Comparison of ENCODE assay signal across 16 cellular contexts in genomic region chrX:140425712-140426395, GRCh38.
DNase-seq lines count a peak whose midpoint lies in the region; FAIRE-seq and TF ChIP-seq lines count a peak whose summit lies in the region.
"Had no signal": no experiment of that assay in that cellular context is flagged by ENCODE, and none has a peak within 500 bp of the region (broad histone marks: within the 10 kb centered on the region; RNA-seq: fewer than 3 reads in every experiment).

No MANE protein-coding gene starts in this region.

- peaks cover 0 to 11% of the 10 kb centered on the region in 2 donors for H3K27me3 ChIP-seq in breast epithelium
- H3K27me3 ChIP-seq in mesendoderm (ENCODE audit: insufficient read depth, low read length, poor library complexity), result no peaks in the 10 kb centered on the region
- no peaks in the 10 kb centered on the region for H3K27me3 ChIP-seq in prostate gland (replicated peaks; ENCODE audit: insufficient read depth)

- H3K27ac ChIP-seq in breast epithelium (no peak overlapping the region), mesendoderm (ENCODE audit: low read depth, low read length) (no peak overlapping the region), prostate gland (no peak overlapping the region)
- H3K27ac ChIP-seq: BLaER1, GM23248 had no signal

- no CpG with 5 or more reads among the region's 4 CpGs for WGBS in mesendoderm (ENCODE audit: extremely low coverage, insufficient coverage, low lambda C conversion rate)
- 52% methylated on average over 4 of the region's 4 CpGs for WGBS in prostate gland

- H3K9ac ChIP-seq in mesendoderm (ENCODE audit: low read length), result no peak overlapping the region
- H3K9ac ChIP-seq: BLaER1, GM23248 had no signal

- H2BK5ac ChIP-seq in mesendoderm (ENCODE audit: low read length), result no peak overlapping the region

- no peak overlapping the region for H3K4ac ChIP-seq in mesendoderm (ENCODE audit: low read depth, low read length)

- no peak overlapping the region for H3K56ac ChIP-seq in mesendoderm (ENCODE audit: low read length)

- H3K4me1 ChIP-seq in breast epithelium (no peaks in the 10 kb centered on the region), mesendoderm (ENCODE audit: control insufficient read depth, low read depth, low read length) (no peaks in the 10 kb centered on the region), prostate gland (replicated peaks) (no peaks in the 10 kb centered on the region)
- H3K4me1 ChIP-seq: BLaER1 had no signal

- no peak overlapping the region for H3K18ac ChIP-seq in mesendoderm (ENCODE audit: low read length)

- no peak overlapping the region for H3K4me2 ChIP-seq in mesendoderm (ENCODE audit: low read length)
- H3K4me2 ChIP-seq: BLaER1 had no signal

- POLR2A ChIA-PET in MCF 10A (lab: Yijun Ruan, JAX), result no interaction called here

- H4K5ac ChIP-seq in mesendoderm (ENCODE audit: low read length), result no peak overlapping the region

- TF ChIP-seq POLR2A in breast epithelium (IDR thresholded peaks at IDR 0.05) (no peak), prostate gland (IDR thresholded peaks at IDR 0.05) (no peak)

- H3K79me1 ChIP-seq in mesendoderm (ENCODE audit: low read length), result no peaks in the 10 kb centered on the region

- CTCF ChIA-PET in MCF 10A (lab: Yijun Ruan, JAX), result no interaction called here

- TF ChIP-seq CTCF in MCF 10A (IDR thresholded peaks at IDR 0.05; ENCODE audit: unreplicated experiment) (no peak), breast epithelium (IDR thresholded peaks at IDR 0.05) (no peak), astrocyte of the spinal cord (IDR thresholded peaks at IDR 0.05; ENCODE audit: low read depth, low read length) (no peak), prostate gland (IDR thresholded peaks at IDR 0.05) (no peak)

- H2BK15ac ChIP-seq in mesendoderm (replicated peaks; ENCODE audit: low read depth), result no peak overlapping the region

- no peak overlapping the region for H3K27ac Mint-ChIP-seq in MCF 10A (ENCODE audit: low read depth, unreplicated experiment)
- H3K27ac Mint-ChIP-seq: CD4-positive, CD25-positive, alpha-beta regulatory T cell; H9 had no signal

- intact Hi-C loops in MCF 10A (cut with micrococcal nuclease) (no loop called here), breast epithelium (cut with DNase I; ENCODE audit: low total_unique reads) (no loop called here), prostate gland (cut with DNase I) (no loop called here)

- no peaks in the 10 kb centered on the region for H3K36me3 Mint-ChIP-seq in MCF 10A (ENCODE audit: insufficient read depth, unreplicated experiment)
- H3K36me3 Mint-ChIP-seq: CD4-positive, CD25-positive, alpha-beta regulatory T cell had no signal

- BruUV-seq in MCF 10A (replicated peaks; lab: Mats Ljungman, UMichigan), result no TSS peak

- no peaks in the 10 kb centered on the region for H3K9me3 ChIP-seq in breast epithelium
- H3K9me3 ChIP-seq in prostate gland, result no peaks in the 10 kb centered on the region

- H3K36me3 ChIP-seq in breast epithelium (no peaks in the 10 kb centered on the region), mesendoderm (ENCODE audit: control insufficient read depth, insufficient read depth, low read length) (no peaks in the 10 kb centered on the region), prostate gland (no peaks in the 10 kb centered on the region)
- H3K36me3 ChIP-seq: BLaER1 had no signal

- no peak overlapping the region for H2AK5ac ChIP-seq in mesendoderm (ENCODE audit: low read length)

- no peak overlapping the region for H3K23ac ChIP-seq in mesendoderm (ENCODE audit: low read length)

- no peak overlapping the region for H4K8ac ChIP-seq in mesendoderm (ENCODE audit: low read depth, low read length)

- H3K4me3 ChIP-seq in breast epithelium (no peak overlapping the region), astrocyte of the spinal cord (ENCODE audit: low read depth, low read length) (no peak overlapping the region), mesendoderm (ENCODE audit: low read length) (no peak overlapping the region), prostate gland (no peak overlapping the region)
- H3K4me3 ChIP-seq: BLaER1, GM12878, GM23248 had no signal

- peaks cover 3% of the 10 kb centered on the region for H3K4me1 Mint-ChIP-seq in MCF 10A (ENCODE audit: insufficient read depth, unreplicated experiment)
- H3K4me1 Mint-ChIP-seq: CD4-positive, CD25-positive, alpha-beta regulatory T cell; H9 had no signal

- no peaks in the 10 kb centered on the region for H3K79me2 ChIP-seq in mesendoderm (ENCODE audit: control insufficient read depth, insufficient read depth, low read length)

- no peaks in the 10 kb centered on the region for H3K9me3 Mint-ChIP-seq in MCF 10A (ENCODE audit: unreplicated experiment)
- H3K9me3 Mint-ChIP-seq: H9 had no signal

- DNase-seq in MCF 10A (ENCODE audit: unreplicated experiment) (peak; percentile 30), breast epithelium (ENCODE audit: low spot score in 2 of 2) (no peak), astrocyte of the spinal cord (ENCODE audit: low read depth, low spot score) (peak; percentile 25), mesendoderm (peak; percentile 61), urothelium cell line (ENCODE audit: low spot score) (peak; percentile 1), prostate gland (ENCODE audit: low spot score) (no peak), kidney tubule cell (ENCODE audit: low spot score) (no peak), NCI-H1092 (lab: John Stamatoyannopoulos, UW) (no peak)
- DNase-seq: 8988T; AML-193; CD4-positive, CD25-positive, alpha-beta regulatory T cell; DMS79; GM23248; H9 had no signal

- in situ Hi-C loops in astrocyte of the spinal cord (cut with HindIII; ENCODE audit: low sequenced_read_pairs), result no loop called here

- H2BK120ac ChIP-seq in mesendoderm (ENCODE audit: low read depth, low read length), result no peak overlapping the region

- no peak overlapping the region for H3K4me3 Mint-ChIP-seq in MCF 10A (ENCODE audit: unreplicated experiment)
- H3K4me3 Mint-ChIP-seq: CD4-positive, CD25-positive, alpha-beta regulatory T cell; H9 had no signal

- no peak for FAIRE-seq in urothelium cell line (lab: Jason Lieb, UNC)
- FAIRE-seq: GM12878 had no signal

- no peaks in the 10 kb centered on the region for H3K27me3 Mint-ChIP-seq in MCF 10A (ENCODE audit: insufficient read depth, unreplicated experiment)
- H3K27me3 Mint-ChIP-seq: CD4-positive, CD25-positive, alpha-beta regulatory T cell had no signal

Comparison
In these comparisons a context has a peak if more than half of its experiments do, and no peak if none do; other contexts are left out.
1. DNase-seq: peak in MCF 10A (single experiment), astrocyte of the spinal cord (single experiment), mesendoderm (single experiment) and urothelium cell line (single experiment); none in breast epithelium (0 of 2), prostate gland (single experiment), kidney tubule cell (single experiment) and NCI-H1092 (single experiment).